21 cellular contexts compared by ENCODE assay signal in genomic region chr12:89800435-89800834, GRCh38.
"Had no signal": no experiment of that assay in that cellular context is flagged by ENCODE, and none has a peak within 500 bp of the region (broad histone marks: within the 10 kb centered on the region; RNA-seq: fewer than 3 reads in every experiment).

No MANE protein-coding gene starts in this region.

- H3K27me3 Mint-ChIP-seq: activated CD4-positive, alpha-beta T cell treated with anti-CD3 and anti-CD28 coated beads, Interleukin-2, amount 10 ng/mL, durations not matched to agents 24 days and 14 days; activated naive CD8-positive, alpha-beta T cell treated with anti-CD3 and anti-CD28 coated beads, Interleukin-2, amount 10 ng/mL, durations not matched to agents 7 days and 5 days; stimulated activated naive B cell treated with anti-CD40 and anti-IgM and Interleukin-4, amounts not matched to agents 10 μg/mL and 1 μg/mL and 100 μg/mL, for 72 hours had no signal

- H3K36me3 ChIP-seq: breast epithelium, right atrium auricular region, tibial nerve, vagina had no signal

- H3K4me3 Mint-ChIP-seq: activated CD4-positive, alpha-beta T cell treated with anti-CD3 and anti-CD28 coated beads, Interleukin-2, amount 10 ng/mL, durations not matched to agents 24 days and 14 days; activated naive CD8-positive, alpha-beta T cell treated with anti-CD3 and anti-CD28 coated beads, Interleukin-2, amount 10 ng/mL, durations not matched to agents 7 days and 5 days; activated T-helper 1 cell treated with anti-CD3 and anti-CD28 coated beads, Interleukin-12 subunit alpha, Interleukin-12 subunit beta, Interleukin-2, Interleukin-4 antibody, amounts not matched to agents 30 ng/mL and 10 ng/mL and 1 ng/mL, durations not matched to agents 14 hours and 24 hours and 36 hours; nephron; stimulated activated naive B cell treated with anti-CD40 and anti-IgM and Interleukin-4, amounts not matched to agents 10 μg/mL and 1 μg/mL and 100 μg/mL, for 72 hours; WTC11 had no signal

- H3K36me3 Mint-ChIP-seq: activated naive CD8-positive, alpha-beta T cell treated with anti-CD3 and anti-CD28 coated beads, Interleukin-2, amount 10 ng/mL, durations not matched to agents 7 days and 5 days; stimulated activated naive B cell treated with anti-CD40 and anti-IgM and Interleukin-4, amounts not matched to agents 10 μg/mL and 1 μg/mL and 100 μg/mL, for 72 hours; WTC11 had no signal

- ATAC-seq: stimulated activated naive B cell treated with anti-CD40 and anti-IgM and Interleukin-4, amounts not matched to agents 10 μg/mL and 1 μg/mL and 100 μg/mL, for 72 hours; WTC11 had no signal

- H3K9me3 Mint-ChIP-seq: activated naive CD8-positive, alpha-beta T cell treated with anti-CD3 and anti-CD28 coated beads, Interleukin-2, amount 10 ng/mL, durations not matched to agents 7 days and 5 days; activated T-helper 1 cell treated with anti-CD3 and anti-CD28 coated beads, Interleukin-12 subunit alpha, Interleukin-12 subunit beta, Interleukin-2, Interleukin-4 antibody, amounts not matched to agents 30 ng/mL and 10 ng/mL and 1 ng/mL, durations not matched to agents 14 hours and 24 hours and 36 hours; nephron; stimulated activated naive B cell treated with anti-CD40 and anti-IgM and Interleukin-4, amounts not matched to agents 10 μg/mL and 1 μg/mL and 100 μg/mL, for 72 hours; WTC11 had no signal

- H3K4me1 Mint-ChIP-seq: activated CD4-positive, alpha-beta T cell treated with anti-CD3 and anti-CD28 coated beads, Interleukin-2, amount 10 ng/mL, durations not matched to agents 24 days and 14 days; activated naive CD8-positive, alpha-beta T cell treated with anti-CD3 and anti-CD28 coated beads, Interleukin-2, amount 10 ng/mL, durations not matched to agents 7 days and 5 days; nephron; WTC11 had no signal

- H3K4me3 ChIP-seq: breast epithelium, right atrium auricular region, skin epidermis, tibial nerve, vagina had no signal

- H3K27me3 ChIP-seq: breast epithelium, right atrium auricular region, tibial nerve, vagina had no signal

- H3K27ac ChIP-seq: breast epithelium, right atrium auricular region, skin epidermis, tibial nerve, vagina had no signal

- H3K27ac Mint-ChIP-seq: activated CD4-positive, alpha-beta T cell treated with anti-CD3 and anti-CD28 coated beads, Interleukin-2, amount 10 ng/mL, durations not matched to agents 24 days and 14 days; activated naive CD8-positive, alpha-beta T cell treated with anti-CD3 and anti-CD28 coated beads, Interleukin-2, amount 10 ng/mL, durations not matched to agents 7 days and 5 days; activated T-helper 1 cell treated with anti-CD3 and anti-CD28 coated beads, Interleukin-12 subunit alpha, Interleukin-12 subunit beta, Interleukin-2, Interleukin-4 antibody, amounts not matched to agents 30 ng/mL and 10 ng/mL and 1 ng/mL, durations not matched to agents 14 hours and 24 hours and 36 hours; nephron; stimulated activated naive B cell treated with anti-CD40 and anti-IgM and Interleukin-4, amounts not matched to agents 10 μg/mL and 1 μg/mL and 100 μg/mL, for 72 hours; WTC11 had no signal

- H3K4me1 ChIP-seq: breast epithelium, right atrium auricular region, tibial nerve, vagina had no signal

- DNase-seq: activated CD4-positive, alpha-beta T cell treated with anti-CD3 and anti-CD28 coated beads, Interleukin-2, amount 10 ng/mL, durations not matched to agents 24 days and 14 days; activated CD8-positive, alpha-beta memory T cell treated with anti-CD3 and anti-CD28 coated beads, Interleukin-2, amount 50 U/mL, for 48 hours; activated naive CD4-positive, alpha-beta T cell; activated naive CD8-positive, alpha-beta T cell treated with anti-CD3 and anti-CD28 coated beads, Interleukin-2, amount 10 ng/mL, durations not matched to agents 7 days and 5 days; aorta; cerebellar nuclear complex; effector CD8-positive, alpha-beta T cell; foreskin melanocyte; nucleus accumbens; stimulated activated CD4-positive, alpha-beta T cell treated with anti-CD3 and anti-CD28 coated beads, Interleukin-15, amount 100 ng/mL, for 24 hours; stimulated activated CD4-positive, alpha-beta T cell treated with anti-CD3 and anti-CD28 coated beads, Interleukin-4, amount 100 ng/mL, for 1 hour; stimulated activated naive B cell treated with anti-CD40 and anti-IgM and Interleukin-4, amounts not matched to agents 10 μg/mL and 1 μg/mL and 100 μg/mL, for 72 hours; T1000 had no signal

- H3K9me3 ChIP-seq: breast epithelium, right atrium auricular region, tibial nerve, vagina had no signal
